Comparison of ENCODE assay signal across 15 cellular contexts in genomic region chrX:25017667-25018247, GRCh38. TPM values are rescaled to one million over a fixed set of nuclear protein-coding genes. Genes with fewer than 3 reads are reported as not detected.
DNase-seq lines count a peak whose midpoint lies in the region; ATAC-seq and TF ChIP-seq lines count a peak whose summit lies in the region.
"Had no signal": no experiment of that assay in that cellular context is flagged by ENCODE, and none has a peak within 500 bp of the region (broad histone marks: within the 10 kb centered on the region; RNA-seq: fewer than 3 reads in every experiment).

No MANE protein-coding gene starts in this region.

- H3K36me3 ChIP-seq in iPS-18a (ENCODE audit: control insufficient read depth, low read depth, low read length) (no peaks in the 10 kb centered on the region), gastroesophageal sphincter (no peaks in the 10 kb centered on the region)
- H3K36me3 ChIP-seq: pancreas, thoracic aorta had no signal

- H3K27ac ChIP-seq in iPS-18a (ENCODE audit: low read length) (no peak overlapping the region), gastroesophageal sphincter (no peak overlapping the region)
- H3K27ac ChIP-seq: foreskin keratinocyte, pancreas, thoracic aorta had no signal

- 9 to 20% methylated on average over 6 to 14 of the region's 32 CpGs for WGBS in gastroesophageal sphincter (ENCODE audit: low coverage in 1 of 2), 2 donors

- H3K4me1 Mint-ChIP-seq in stimulated activated effector memory CD8-positive, alpha-beta T cell treated with anti-CD3 and anti-CD28 coated beads, Interleukin-12 subunit alpha, Interleukin-12 subunit beta, amount 100 ng/mL, for 72 hours = peaks cover 26% of the 10 kb centered on the region

- H3K4me3 Mint-ChIP-seq in stimulated activated effector memory CD8-positive, alpha-beta T cell treated with anti-CD3 and anti-CD28 coated beads, Interleukin-12 subunit alpha, Interleukin-12 subunit beta, amount 100 ng/mL, for 72 hours = peak overlapping the region; percentile 24
- H3K4me3 Mint-ChIP-seq: activated CD4-positive, alpha-beta T cell treated with anti-CD3 and anti-CD28 coated beads, Interleukin-2, amount 10 ng/mL, durations not matched to agents 7 days and 5 days had no signal

- H3K27me3 ChIP-seq in iPS-18a (ENCODE audit: control insufficient read depth, insufficient read depth, low read length) (peaks cover 98% of the 10 kb centered on the region), gastroesophageal sphincter (peaks cover 99% of the 10 kb centered on the region)

- no peak overlapping the region for H3K27ac Mint-ChIP-seq in stimulated activated effector memory CD8-positive, alpha-beta T cell treated with anti-CD3 and anti-CD28 coated beads, Interleukin-12 subunit alpha, Interleukin-12 subunit beta, amount 100 ng/mL, for 72 hours
- H3K27ac Mint-ChIP-seq: activated CD4-positive, alpha-beta T cell treated with anti-CD3 and anti-CD28 coated beads, Interleukin-2, amount 10 ng/mL, durations not matched to agents 7 days and 5 days had no signal

- TF ChIP-seq EP300 in gastroesophageal sphincter (IDR thresholded peaks at IDR 0.05) = no peak

- H3K4me3 ChIP-seq in iPS-18a (ENCODE audit: low read length) (peak overlapping the region; percentile 45), gastroesophageal sphincter (no peak overlapping the region)
- H3K4me3 ChIP-seq: thoracic aorta had no signal

- no peak for TF ChIP-seq CTCF in gastroesophageal sphincter (IDR thresholded peaks at IDR 0.05)

- peaks cover 21% of the 10 kb centered on the region for H3K4me1 ChIP-seq in iPS-18a (ENCODE audit: control insufficient read depth, low read depth, low read length)
- peaks cover 0 to 30% (median 0%) of the 10 kb centered on the region in 3 donors for H3K4me1 ChIP-seq in gastroesophageal sphincter
- H3K4me1 ChIP-seq: foreskin keratinocyte, pancreas had no signal

- H3K9me3 Mint-ChIP-seq in stimulated activated effector memory CD8-positive, alpha-beta T cell treated with anti-CD3 and anti-CD28 coated beads, Interleukin-12 subunit alpha, Interleukin-12 subunit beta, amount 100 ng/mL, for 72 hours = no peaks in the 10 kb centered on the region
- H3K9me3 Mint-ChIP-seq: activated CD4-positive, alpha-beta T cell treated with anti-CD3 and anti-CD28 coated beads, Interleukin-2, amount 10 ng/mL, durations not matched to agents 7 days and 5 days had no signal

- peak; percentile 50 for DNase-seq in activated CD8-positive, alpha-beta memory T cell treated with anti-CD3 and anti-CD28 coated beads, Interleukin-2, amount 50 U/mL, for 48 hours
- no peak for DNase-seq in activated CD8-positive, alpha-beta memory T cell treated with anti-CD3 and anti-CD28 coated beads, Interleukin-2, amount 50 U/mL, for 4 hours
- DNase-seq in NCI-H69 (lab: John Stamatoyannopoulos, UW) = peak; percentile 71
- DNase-seq in stimulated activated effector memory CD8-positive, alpha-beta T cell treated with anti-CD3 and anti-CD28 coated beads, Interleukin-12 subunit alpha, Interleukin-12 subunit beta, amount 100 ng/mL, for 72 hours (ENCODE audit: low spot score in 2 of 2) = no peak
- DNase-seq: activated CD4-positive, alpha-beta T cell treated with anti-CD3 and anti-CD28 coated beads, Interleukin-2, amount 10 ng/mL, durations not matched to agents 7 days and 5 days; activated naive CD4-positive, alpha-beta T cell; foreskin keratinocyte; left colon; NCI-H526 treated with DMSO at 0.1 percent for 48 hours; pancreas had no signal

- H3K36me3 Mint-ChIP-seq in stimulated activated effector memory CD8-positive, alpha-beta T cell treated with anti-CD3 and anti-CD28 coated beads, Interleukin-12 subunit alpha, Interleukin-12 subunit beta, amount 100 ng/mL, for 72 hours = no peaks in the 10 kb centered on the region

- ATAC-seq in stimulated activated effector memory CD8-positive, alpha-beta T cell treated with anti-CD3 and anti-CD28 coated beads, Interleukin-12 subunit alpha, Interleukin-12 subunit beta, amount 100 ng/mL, for 72 hours = no peak
- ATAC-seq in HG03280 (IDR thresholded peaks at IDR 0.05; ENCODE audit: unreplicated experiment) (no peak), gastroesophageal sphincter (no peak), HG02973 (IDR thresholded peaks at IDR 0.05; ENCODE audit: unreplicated experiment) (no peak)
- ATAC-seq: foreskin keratinocyte, left colon, pancreas had no signal

- TF ChIP-seq POLR2A in gastroesophageal sphincter (IDR thresholded peaks at IDR 0.05) = no peak

- H3K9me3 ChIP-seq in iPS-18a (ENCODE audit: control insufficient read depth, low read depth, low read length) = no peaks in the 10 kb centered on the region
- no peaks in the 10 kb centered on the region for H3K9me3 ChIP-seq in gastroesophageal sphincter
- H3K9me3 ChIP-seq: pancreas, thoracic aorta had no signal

- H3K9ac ChIP-seq in iPS-18a (ENCODE audit: low read length) = no peak overlapping the region

RNA-seq across cellular contexts. Expression of gene ARX, which starts 2.0 kb away (rescaled TPM):
- total RNA-seq in gastroesophageal sphincter = not detected
- total RNA-seq: activated CD4-positive, alpha-beta T cell treated with anti-CD3 and anti-CD28 coated beads, Interleukin-2, amount 10 ng/mL, durations not matched to agents 7 days and 5 days; foreskin keratinocyte; thoracic aorta had no signal

Comparison
In these comparisons a context has a peak if more than half of its experiments do, and no peak if none do; other contexts are left out.
1. DNase-seq: peak in activated CD8-positive, alpha-beta memory T cell treated with anti-CD3 and anti-CD28 coated beads, Interleukin-2, amount 50 U/mL, for 48 hours (single experiment) and NCI-H69 (single experiment); none in activated CD8-positive, alpha-beta memory T cell treated with anti-CD3 and anti-CD28 coated beads, Interleukin-2, amount 50 U/mL, for 4 hours (single experiment) and stimulated activated effector memory CD8-positive, alpha-beta T cell treated with anti-CD3 and anti-CD28 coated beads, Interleukin-12 subunit alpha, Interleukin-12 subunit beta, amount 100 ng/mL, for 72 hours (0 of 2).